1 cellular context compared by ENCODE assay signal in the genomic region with DNA sequence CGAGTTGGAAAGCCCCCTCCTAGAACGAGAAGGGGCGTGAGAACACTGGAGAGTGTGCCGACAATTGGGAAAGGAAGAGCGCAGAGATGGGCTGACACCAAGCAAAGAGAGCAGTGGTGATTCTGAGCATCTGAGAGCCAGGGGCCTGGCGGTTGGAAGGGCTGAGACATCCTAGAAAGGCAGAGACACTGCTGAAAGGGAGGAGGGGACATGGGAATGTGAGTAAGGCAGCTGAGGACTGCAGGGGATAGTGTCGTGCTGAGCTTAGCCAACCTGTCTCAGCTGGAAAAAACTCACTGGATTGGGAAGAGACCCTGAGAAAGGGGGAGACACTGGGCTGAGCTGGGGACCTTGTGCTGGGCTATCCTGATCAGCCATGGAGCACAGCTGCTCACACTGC.
TF ChIP-seq lines count a peak whose summit lies in the region.

No MANE protein-coding gene starts in this region.

TF ChIP-seq in HEK293, 187 proteins besides CTCF, POLR2A, EP300 and RAD21 (continued from another document):
- TF ChIP-seq, protein P1, sequence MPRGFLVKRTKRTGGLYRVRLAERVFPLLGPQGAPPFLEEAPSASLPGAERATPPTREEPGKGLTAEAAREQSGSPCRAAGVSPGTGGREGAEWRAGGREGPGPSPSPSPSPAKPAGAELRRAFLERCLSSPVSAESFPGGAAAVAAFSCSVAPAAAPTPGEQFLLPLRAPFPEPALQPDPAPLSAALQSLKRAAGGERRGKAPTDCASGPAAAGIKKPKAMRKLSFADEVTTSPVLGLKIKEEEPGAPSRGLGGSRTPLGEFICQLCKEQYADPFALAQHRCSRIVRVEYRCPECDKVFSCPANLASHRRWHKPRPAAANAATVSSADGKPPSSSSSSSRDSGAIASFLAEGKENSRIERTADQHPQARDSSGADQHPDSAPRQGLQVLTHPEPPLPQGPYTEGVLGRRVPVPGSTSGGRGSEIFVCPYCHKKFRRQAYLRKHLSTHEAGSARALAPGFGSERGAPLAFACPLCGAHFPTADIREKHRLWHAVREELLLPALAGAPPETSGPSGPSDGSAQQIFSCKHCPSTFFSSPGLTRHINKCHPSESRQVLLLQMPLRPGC (tag by site-specific recombination; IDR thresholded peaks at IDR 0.05) = no peak
- no peak for TF ChIP-seq ZBTB21 (tag by site-specific recombination; IDR thresholded peaks at IDR 0.05)
- TF ChIP-seq ZNF664 (tag by site-specific recombination; IDR thresholded peaks at IDR 0.05) = no peak
- TF ChIP-seq ZNF433 (tag by site-specific recombination; IDR thresholded peaks at IDR 0.05; ENCODE audit: low read depth) = no peak
- TF ChIP-seq ZNF549 (tag by site-specific recombination; IDR thresholded peaks at IDR 0.05) = no peak
- no peak for TF ChIP-seq ZNF629 (tag by site-specific recombination; IDR thresholded peaks at IDR 0.05)
- TF ChIP-seq ZIC2 (tag by site-specific recombination; IDR thresholded peaks at IDR 0.05) = peak; percentile 15
TF ChIP-seq in HEK293: peak in this region for 1.
